20 cellular contexts compared by ENCODE assay signal in the genomic region with DNA sequence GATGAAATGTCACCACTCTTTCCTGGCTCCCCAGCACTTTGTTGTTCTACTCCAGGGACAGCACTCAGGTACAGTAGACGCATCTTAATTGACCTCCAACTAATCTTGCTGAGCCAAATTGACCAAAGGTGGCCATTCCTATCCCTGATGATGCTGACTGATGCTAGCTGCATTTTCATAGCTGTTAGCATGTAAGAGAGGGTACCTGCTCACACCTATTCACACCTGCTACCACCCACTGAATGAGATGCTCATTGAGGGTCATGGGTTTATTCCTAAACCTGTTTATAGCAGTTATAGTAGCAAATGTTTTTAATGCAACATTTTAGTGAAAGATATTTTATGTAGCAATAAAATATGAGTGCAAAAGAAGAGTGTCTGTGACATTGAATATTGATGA.
A peak's percentile ranks its signal among the peaks of the same experiment; 100 is the strongest.
DNase-seq lines count a peak whose midpoint lies in the region; ATAC-seq, FAIRE-seq and TF ChIP-seq lines count a peak whose summit lies in the region.
"Had no signal": no experiment of that assay in that cellular context is flagged by ENCODE, and none has a peak within 500 bp of the region (broad histone marks: within the 10 kb centered on the region; RNA-seq: fewer than 3 reads in every experiment).

No MANE protein-coding gene starts in this region.

- peak overlapping the region; percentile 6 for H3K27ac Mint-ChIP-seq in T-helper 17 cell
- peak overlapping the region in 2 of 3 experiments; percentile 42 to 80 for H3K27ac Mint-ChIP-seq in nephron
- no peak overlapping the region for H3K27ac Mint-ChIP-seq in stimulated activated memory B cell treated with anti-CD40 and anti-IgM and Interleukin-4, amounts not matched to agents 10 μg/mL and 1 μg/mL and 100 μg/mL, for 72 hours
- H3K27ac Mint-ChIP-seq: CD8-positive, alpha-beta T cell had no signal

- TF ChIP-seq CTCF in nephron (IDR thresholded peaks at IDR 0.05; ENCODE audit: unreplicated experiment in 3 of 3): no peak

- H3K36me3 Mint-ChIP-seq in T-helper 17 cell (ENCODE audit: low read depth) (no peaks in the 10 kb centered on the region), nephron (ENCODE audit: low read depth) (peaks cover 12% of the 10 kb centered on the region)
- peaks cover 7% of the 10 kb centered on the region for H3K36me3 Mint-ChIP-seq in stimulated activated memory B cell treated with anti-CD40 and anti-IgM and Interleukin-4, amounts not matched to agents 10 μg/mL and 1 μg/mL and 100 μg/mL, for 72 hours
- H3K36me3 Mint-ChIP-seq: CD4-positive, CD25-positive, alpha-beta regulatory T cell had no signal

- DNase-seq in HTR-8/SVneo (ENCODE audit: insufficient read length, low spot score): no peak
- DNase-seq in T-helper 17 cell: no peak
- DNase-seq in CD1c-positive myeloid dendritic cell (ENCODE audit: extremely low spot score): no peak
- DNase-seq: C1 segment of cervical spinal cord; Caco-2; CD4-positive, CD25-positive, alpha-beta regulatory T cell; CD8-positive, alpha-beta T cell; DMS153; DMS79; EL; GDM1; H7; HCEC 1CT had no signal

- no peaks in the 10 kb centered on the region for H3K27me3 Mint-ChIP-seq in T-helper 17 cell
- no peaks in the 10 kb centered on the region for H3K27me3 Mint-ChIP-seq in nephron (ENCODE audit: low read depth)
- no peaks in the 10 kb centered on the region for H3K27me3 Mint-ChIP-seq in stimulated activated memory B cell treated with anti-CD40 and anti-IgM and Interleukin-4, amounts not matched to agents 10 μg/mL and 1 μg/mL and 100 μg/mL, for 72 hours
- H3K27me3 Mint-ChIP-seq: CD4-positive, CD25-positive, alpha-beta regulatory T cell had no signal

- ATAC-seq in T-helper 17 cell (no peak), GM21360 (IDR thresholded peaks at IDR 0.05; ENCODE audit: unreplicated experiment) (no peak), HG03108 (IDR thresholded peaks at IDR 0.05; ENCODE audit: unreplicated experiment) (no peak)
- no peak for ATAC-seq in stimulated activated memory B cell treated with anti-CD40 and anti-IgM and Interleukin-4, amounts not matched to agents 10 μg/mL and 1 μg/mL and 100 μg/mL, for 72 hours
- ATAC-seq: CD8-positive, alpha-beta T cell; GM12878 had no signal

- H3K4me3 Mint-ChIP-seq in T-helper 17 cell (no peak overlapping the region), nephron (no peak overlapping the region)
- no peak overlapping the region for H3K4me3 Mint-ChIP-seq in stimulated activated memory B cell treated with anti-CD40 and anti-IgM and Interleukin-4, amounts not matched to agents 10 μg/mL and 1 μg/mL and 100 μg/mL, for 72 hours
- H3K4me3 Mint-ChIP-seq: CD4-positive, CD25-positive, alpha-beta regulatory T cell; CD8-positive, alpha-beta T cell had no signal

- H3K9me3 Mint-ChIP-seq in nephron: peaks cover 10% of the 10 kb centered on the region
- peaks cover 6% of the 10 kb centered on the region for H3K9me3 Mint-ChIP-seq in stimulated activated memory B cell treated with anti-CD40 and anti-IgM and Interleukin-4, amounts not matched to agents 10 μg/mL and 1 μg/mL and 100 μg/mL, for 72 hours
- H3K9me3 Mint-ChIP-seq: CD4-positive, CD25-positive, alpha-beta regulatory T cell had no signal

- H3K9me3 ChIP-seq in T-helper 17 cell (ENCODE audit: control insufficient read depth, low read length, poor library complexity, severe bottlenecking): no peaks in the 10 kb centered on the region
- H3K9me3 ChIP-seq: Caco-2 had no signal

- FAIRE-seq in HTR-8/SVneo (lab: Jason Lieb, UNC): peak; percentile 23
- FAIRE-seq: GM12878, GM19239, H1 had no signal

- H3K4me1 Mint-ChIP-seq in T-helper 17 cell: no peaks in the 10 kb centered on the region
- H3K4me1 Mint-ChIP-seq in nephron: peaks cover 21% of the 10 kb centered on the region
- H3K4me1 Mint-ChIP-seq in stimulated activated memory B cell treated with anti-CD40 and anti-IgM and Interleukin-4, amounts not matched to agents 10 μg/mL and 1 μg/mL and 100 μg/mL, for 72 hours: no peaks in the 10 kb centered on the region
